Comparison of ENCODE assay signal across 1 cellular context in genomic region chr11:1778141-1778911, GRCh38.
TF ChIP-seq lines count a peak whose summit lies in the region.

No MANE protein-coding gene starts in this region.

TF ChIP-seq in H1, 55 proteins besides CTCF, POLR2A, EP300 and RAD21:
- TF ChIP-seq USF2 (IDR thresholded peaks at IDR 0.05; ENCODE audit: low read length) = no peak
- TF ChIP-seq EGR1 (IDR thresholded peaks at IDR 0.05; ENCODE audit: borderline replicate concordance, low read depth, low read length) = no peak
- TF ChIP-seq CREB1 (IDR thresholded peaks at IDR 0.05) = no peak
- no peak for TF ChIP-seq NANOG (IDR thresholded peaks at IDR 0.05; ENCODE audit: insufficient read depth, low read depth, low read length, poor library complexity, severe bottlenecking)
- no peak for TF ChIP-seq SP4 (IDR thresholded peaks at IDR 0.05; ENCODE audit: low read length)
- no peak for TF ChIP-seq CEBPB (IDR thresholded peaks at IDR 0.05; ENCODE audit: low read depth, low read length)
- no peak for TF ChIP-seq FOSL1 (IDR thresholded peaks at IDR 0.05; ENCODE audit: insufficient read depth, low read depth, low read length)
- no peak for TF ChIP-seq RBBP5 (IDR thresholded peaks at IDR 0.05; ENCODE audit: borderline replicate concordance, low read depth, low read length)
- TF ChIP-seq SIX5 (IDR thresholded peaks at IDR 0.05; ENCODE audit: low read depth, low read length) = no peak
- no peak for TF ChIP-seq SAP30 (IDR thresholded peaks at IDR 0.05; ENCODE audit: insufficient read depth, insufficient replicate concordance, low read length)
- TF ChIP-seq TCF12 (IDR thresholded peaks at IDR 0.05; ENCODE audit: low read depth, low read length) = no peak
- TF ChIP-seq ASH2L (IDR thresholded peaks at IDR 0.05; ENCODE audit: low read length) = no peak
- TF ChIP-seq, protein P1, sequence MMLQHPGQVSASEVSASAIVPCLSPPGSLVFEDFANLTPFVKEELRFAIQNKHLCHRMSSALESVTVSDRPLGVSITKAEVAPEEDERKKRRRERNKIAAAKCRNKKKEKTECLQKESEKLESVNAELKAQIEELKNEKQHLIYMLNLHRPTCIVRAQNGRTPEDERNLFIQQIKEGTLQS (IDR thresholded peaks at IDR 0.05; ENCODE audit: insufficient read depth, low read depth, low read length) = no peak
- no peak for TF ChIP-seq BRCA1 (IDR thresholded peaks at IDR 0.05; ENCODE audit: low read depth, low read length)
- no peak for TF ChIP-seq CBX5 (IDR thresholded peaks at IDR 0.05; ENCODE audit: low read depth, low read length)
